In genomic region chr15:79474252-79474651, GRCh38 we compare ENCODE assay signal across 22 cellular contexts. TPM values are rescaled to one million over a fixed set of nuclear protein-coding genes. Genes with fewer than 3 reads are reported as not detected.
DNase-seq lines count a peak whose midpoint lies in the region; ATAC-seq and TF ChIP-seq lines count a peak whose summit lies in the region.
"Had no signal": no experiment of that assay in that cellular context is flagged by ENCODE, and none has a peak within 500 bp of the region (broad histone marks: within the 10 kb centered on the region; RNA-seq: fewer than 3 reads in every experiment).

No MANE protein-coding gene starts in this region.

- H3K36me3 ChIP-seq in brain microvascular endothelial cell (replicated peaks) = no peaks in the 10 kb centered on the region
- H3K36me3 ChIP-seq: BE2C, cardiac muscle cell, tibial nerve had no signal

- TF ChIP-seq CTCF in astrocyte of the cerebellum (IDR thresholded peaks at IDR 0.05; ENCODE audit: low read depth, low read length, missing control alignments) = no peak
- TF ChIP-seq CTCF in fibroblast of the aortic adventitia (IDR thresholded peaks at IDR 0.05; ENCODE audit: insufficient read depth, low read length) = no peak
- TF ChIP-seq CTCF in brain microvascular endothelial cell (IDR thresholded peaks at IDR 0.05; ENCODE audit: low read depth, low read length, missing control alignments) = no peak

- no peaks in the 10 kb centered on the region for H3K27me3 ChIP-seq in brain microvascular endothelial cell (replicated peaks)
- H3K27me3 ChIP-seq: BE2C, cardiac muscle cell, tibial nerve had no signal

- in situ Hi-C loops in astrocyte of the cerebellum (cut with HindIII; ENCODE audit: low sequenced_read_pairs) (no loop called here), brain microvascular endothelial cell (cut with HindIII; ENCODE audit: low pct_ligation_motif_present, low sequenced_read_pairs) (no loop called here)

- no peak overlapping the region for H3K27ac ChIP-seq in brain microvascular endothelial cell
- H3K27ac ChIP-seq: cardiac muscle cell, HL-60, tibial nerve had no signal

- ATAC-seq in GM18498 (IDR thresholded peaks at IDR 0.05; ENCODE audit: unreplicated experiment) = no peak
- ATAC-seq: left lobe of liver; stimulated activated naive CD8-positive, alpha-beta T cell treated with anti-CD3 and anti-CD28 coated beads, Interleukin-15, Interleukin-2, amounts not matched to agents 100 U/mL and 50 U/mL, for 24 hours had no signal

- DNase-seq in GM04503 (ENCODE audit: low read depth) (peak; percentile 58), astrocyte of the cerebellum (ENCODE audit: low read depth) (peak; percentile 35), fibroblast of the aortic adventitia (ENCODE audit: low read depth) (peak; percentile 62), stromal cell of bone marrow (ENCODE audit: low read depth) (peak; percentile 31), RKO (ENCODE audit: low spot score) (no peak), brain microvascular endothelial cell (no peak)
- DNase-seq: activated CD4-positive, alpha-beta T cell treated with anti-CD3 and anti-CD28 coated beads for 4 hours; BE2C; midbrain; MM.1S; NCI-H146; NCI-H748 treated with DMSO at 0.1 percent for 48 hours; SHP77; small intestine; stimulated activated CD4-positive, alpha-beta T cell treated with anti-CD3 and anti-CD28 coated beads, Interleukin-4, amount 100 ng/mL, for 1 hour; stimulated activated naive CD8-positive, alpha-beta T cell treated with anti-CD3 and anti-CD28 coated beads, Interleukin-15, Interleukin-2, amounts not matched to agents 100 U/mL and 50 U/mL, for 24 hours; T-helper 1 cell had no signal

- H3K4me3 ChIP-seq in astrocyte of the cerebellum (ENCODE audit: low read depth, low read length) (no peak overlapping the region), fibroblast of the aortic adventitia (ENCODE audit: low read depth, low read length) (no peak overlapping the region), brain microvascular endothelial cell (ENCODE audit: low read depth, low read length) (no peak overlapping the region)
- H3K4me3 ChIP-seq: cardiac muscle cell, tibial nerve had no signal

RNA-seq across cellular contexts. Expression of gene MINAR1, which starts 42.1 kb away (rescaled TPM):
- 0.98 and 1.7 TPM in 2 replicates for total RNA-seq in fibroblast of the aortic adventitia (ENCODE audit: low replicate concordance)

Comparison
In these comparisons a context has a peak if more than half of its experiments do, and no peak if none do; other contexts are left out.
1. DNase-seq: peak in GM04503 (single experiment), astrocyte of the cerebellum (single experiment), fibroblast of the aortic adventitia (single experiment) and stromal cell of bone marrow (single experiment); none in RKO (single experiment) and brain microvascular endothelial cell (single experiment).